Comparison of ENCODE assay signal across 1 cellular context in the genomic region with DNA sequence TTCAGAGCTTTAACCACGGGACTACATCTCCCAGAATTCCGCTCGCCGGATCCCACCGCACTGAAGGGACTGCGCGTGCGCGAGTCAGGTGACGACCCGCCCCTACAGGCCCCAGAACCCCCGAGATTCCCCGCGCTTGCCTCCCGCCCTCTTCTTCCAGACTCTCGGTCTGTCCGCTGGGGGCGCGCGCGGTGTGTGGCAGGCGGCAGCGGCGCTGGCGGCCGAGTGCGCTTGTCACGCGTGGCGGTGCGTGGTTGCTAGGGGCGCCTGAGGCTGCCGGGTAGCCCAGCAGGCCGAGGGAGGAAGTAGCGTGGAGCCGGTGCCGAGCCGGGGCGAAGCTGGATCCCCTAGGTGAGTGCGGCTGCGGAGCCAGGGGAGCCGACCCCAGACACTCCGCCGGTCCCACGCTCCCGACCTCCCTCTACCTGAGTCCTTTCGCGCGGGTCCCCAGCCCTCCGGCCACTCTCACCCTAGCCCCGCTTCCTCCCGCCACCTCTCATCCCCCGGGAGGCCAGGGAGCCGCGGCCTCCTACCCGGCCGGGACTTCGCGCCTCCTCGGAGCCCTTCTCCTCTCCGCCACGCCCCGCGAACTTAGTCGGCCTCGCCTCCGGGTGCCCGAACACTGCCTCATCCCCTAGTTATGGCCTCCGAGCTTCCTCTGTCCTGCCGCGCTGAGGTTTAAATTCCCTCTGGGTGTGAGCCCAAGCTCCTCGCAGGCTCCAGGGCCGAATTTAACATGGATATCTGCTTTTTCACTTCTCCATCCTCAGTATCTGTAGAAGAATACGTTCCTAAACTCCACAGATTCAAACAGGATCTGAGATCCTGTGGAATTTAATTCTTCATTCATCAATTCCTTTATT.
TF ChIP-seq lines count a peak whose summit lies in the region.

A gene with protein sequence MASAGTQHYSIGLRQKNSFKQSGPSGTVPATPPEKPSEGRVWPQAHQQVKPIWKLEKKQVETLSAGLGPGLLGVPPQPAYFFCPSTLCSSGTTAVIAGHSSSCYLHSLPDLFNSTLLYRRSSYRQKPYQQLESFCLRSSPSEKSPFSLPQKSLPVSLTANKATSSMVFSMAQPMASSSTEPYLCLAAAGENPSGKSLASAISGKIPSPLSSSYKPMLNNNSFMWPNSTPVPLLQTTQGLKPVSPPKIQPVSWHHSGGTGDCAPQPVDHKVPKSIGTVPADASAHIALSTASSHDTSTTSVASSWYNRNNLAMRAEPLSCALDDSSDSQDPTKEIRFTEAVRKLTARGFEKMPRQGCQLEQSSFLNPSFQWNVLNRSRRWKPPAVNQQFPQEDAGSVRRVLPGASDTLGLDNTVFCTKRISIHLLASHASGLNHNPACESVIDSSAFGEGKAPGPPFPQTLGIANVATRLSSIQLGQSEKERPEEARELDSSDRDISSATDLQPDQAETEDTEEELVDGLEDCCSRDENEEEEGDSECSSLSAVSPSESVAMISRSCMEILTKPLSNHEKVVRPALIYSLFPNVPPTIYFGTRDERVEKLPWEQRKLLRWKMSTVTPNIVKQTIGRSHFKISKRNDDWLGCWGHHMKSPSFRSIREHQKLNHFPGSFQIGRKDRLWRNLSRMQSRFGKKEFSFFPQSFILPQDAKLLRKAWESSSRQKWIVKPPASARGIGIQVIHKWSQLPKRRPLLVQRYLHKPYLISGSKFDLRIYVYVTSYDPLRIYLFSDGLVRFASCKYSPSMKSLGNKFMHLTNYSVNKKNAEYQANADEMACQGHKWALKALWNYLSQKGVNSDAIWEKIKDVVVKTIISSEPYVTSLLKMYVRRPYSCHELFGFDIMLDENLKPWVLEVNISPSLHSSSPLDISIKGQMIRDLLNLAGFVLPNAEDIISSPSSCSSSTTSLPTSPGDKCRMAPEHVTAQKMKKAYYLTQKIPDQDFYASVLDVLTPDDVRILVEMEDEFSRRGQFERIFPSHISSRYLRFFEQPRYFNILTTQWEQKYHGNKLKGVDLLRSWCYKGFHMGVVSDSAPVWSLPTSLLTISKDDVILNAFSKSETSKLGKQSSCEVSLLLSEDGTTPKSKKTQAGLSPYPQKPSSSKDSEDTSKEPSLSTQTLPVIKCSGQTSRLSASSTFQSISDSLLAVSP (plus strand): TSS at position 149 of the 863 bp plus-strand sequence. CDS start 26,842 bp downstream, outside the sequence.

TF ChIP-seq in K562, 482 proteins besides CTCF, POLR2A, EP300 and RAD21 (continued from another document and continues in another):
- TF ChIP-seq, protein P1, sequence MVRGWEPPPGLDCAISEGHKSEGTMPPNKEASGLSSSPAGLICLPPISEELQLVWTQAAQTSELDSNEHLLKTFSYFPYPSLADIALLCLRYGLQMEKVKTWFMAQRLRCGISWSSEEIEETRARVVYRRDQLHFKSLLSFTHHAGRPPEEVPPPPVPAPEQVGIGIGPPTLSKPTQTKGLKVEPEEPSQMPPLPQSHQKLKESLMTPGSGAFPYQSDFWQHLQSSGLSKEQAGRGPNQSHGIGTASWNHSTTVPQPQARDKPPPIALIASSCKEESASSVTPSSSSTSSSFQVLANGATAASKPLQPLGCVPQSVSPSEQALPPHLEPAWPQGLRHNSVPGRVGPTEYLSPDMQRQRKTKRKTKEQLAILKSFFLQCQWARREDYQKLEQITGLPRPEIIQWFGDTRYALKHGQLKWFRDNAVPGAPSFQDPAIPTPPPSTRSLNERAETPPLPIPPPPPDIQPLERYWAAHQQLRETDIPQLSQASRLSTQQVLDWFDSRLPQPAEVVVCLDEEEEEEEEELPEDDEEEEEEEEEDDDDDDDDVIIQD (CRISPR knock-in tag; IDR thresholded peaks at IDR 0.05): no peak
- TF ChIP-seq ZNF695 (CRISPR knock-in tag; IDR thresholded peaks at IDR 0.05) (no peak), BMI1 (IDR thresholded peaks at IDR 0.05; ENCODE audit: low read length) (no peak), HDAC8 (tag; IDR thresholded peaks at IDR 0.05) (no peak), MCM5 (IDR thresholded peaks at IDR 0.05; ENCODE audit: low read depth) (no peak), KAT8 (IDR thresholded peaks at IDR 0.05; ENCODE audit: low read depth) (no peak), ZNF212 (CRISPR knock-in tag; IDR thresholded peaks at IDR 0.05) (no peak), ZZZ3 (IDR thresholded peaks at IDR 0.05) (no peak), TARDBP (IDR thresholded peaks at IDR 0.05) (peak; percentile 91), ZNF239 (CRISPR knock-in tag; IDR thresholded peaks at IDR 0.05) (no peak), LCOR (CRISPR knock-in tag; IDR thresholded peaks at IDR 0.05) (0 out of 2 replicates have a peak, but pooled peaks have one; percentile 53), ZFPM2 (CRISPR knock-in tag; IDR thresholded peaks at IDR 0.05) (no peak), ZNF589 (CRISPR knock-in tag; IDR thresholded peaks at IDR 0.05; ENCODE audit: low read depth) (no peak), ZNF224 (CRISPR knock-in tag; IDR thresholded peaks at IDR 0.05) (no peak), TOE1 (IDR thresholded peaks at IDR 0.05; ENCODE audit: borderline replicate concordance) (no peak), TOE1 (CRISPR knock-in tag; IDR thresholded peaks at IDR 0.05; ENCODE audit: borderline replicate concordance, low read depth) (no peak), SNRNP70 (optimal IDR thresholded peaks at IDR 0.05; ENCODE audit: low read depth, low read length) (no peak), STAG1 (CRISPR knock-in tag; IDR thresholded peaks at IDR 0.05; ENCODE audit: borderline replicate concordance) (no peak), HNRNPH1 (optimal IDR thresholded peaks at IDR 0.05; ENCODE audit: low read depth, low read length) (no peak), FOXM1 (IDR thresholded peaks at IDR 0.05; ENCODE audit: low read depth) (no peak), FOXM1 (CRISPR knock-in tag; IDR thresholded peaks at IDR 0.05; ENCODE audit: low read depth) (no peak), ZNF347 (CRISPR knock-in tag; IDR thresholded peaks at IDR 0.05; ENCODE audit: low read depth) (no peak), PCBP1 (IDR thresholded peaks at IDR 0.05; ENCODE audit: low read depth, low read length, poor library complexity, severe bottlenecking) (no peak), RHOXF2B (CRISPR knock-in tag; conservative IDR thresholded peaks at IDR 0.05) (no peak), CTBP1 (IDR thresholded peaks at IDR 0.05; ENCODE audit: borderline replicate concordance) (peak; percentile 75; the same call in 1 of the 2 replicates), TRIM28 (IDR thresholded peaks at IDR 0.05) (no peak), SREBF1 (IDR thresholded peaks at IDR 0.05; ENCODE audit: borderline replicate concordance, low read depth, low read length) (no peak), FOXA3 (CRISPR knock-in tag; conservative IDR thresholded peaks at IDR 0.05 in 1 of 2, IDR thresholded peaks at IDR 0.05 in 1 of 2) (0 out of 4 replicates have a peak, but pooled peaks of 1 of the 2 experiments have one; percentile 43), SIX5 (IDR thresholded peaks at IDR 0.05; ENCODE audit: borderline replicate concordance in 1 of 2, insufficient read depth in 1 of 2, low read depth in 1 of 2, low read length in 2 of 2) (peak; percentile 51 to 54; a peak in 2 of 4 replicates), BCL6 (CRISPR knock-in tag; IDR thresholded peaks at IDR 0.05) (no peak), C11orf30 (IDR thresholded peaks at IDR 0.05; ENCODE audit: low read depth) (no peak), ZNF436 (CRISPR knock-in tag; IDR thresholded peaks at IDR 0.05) (no peak), TAF9B (IDR thresholded peaks at IDR 0.05; ENCODE audit: partially characterized antibody) (no peak), ARNT (IDR thresholded peaks at IDR 0.05) (no peak)
- TF ChIP-seq, protein P2, sequence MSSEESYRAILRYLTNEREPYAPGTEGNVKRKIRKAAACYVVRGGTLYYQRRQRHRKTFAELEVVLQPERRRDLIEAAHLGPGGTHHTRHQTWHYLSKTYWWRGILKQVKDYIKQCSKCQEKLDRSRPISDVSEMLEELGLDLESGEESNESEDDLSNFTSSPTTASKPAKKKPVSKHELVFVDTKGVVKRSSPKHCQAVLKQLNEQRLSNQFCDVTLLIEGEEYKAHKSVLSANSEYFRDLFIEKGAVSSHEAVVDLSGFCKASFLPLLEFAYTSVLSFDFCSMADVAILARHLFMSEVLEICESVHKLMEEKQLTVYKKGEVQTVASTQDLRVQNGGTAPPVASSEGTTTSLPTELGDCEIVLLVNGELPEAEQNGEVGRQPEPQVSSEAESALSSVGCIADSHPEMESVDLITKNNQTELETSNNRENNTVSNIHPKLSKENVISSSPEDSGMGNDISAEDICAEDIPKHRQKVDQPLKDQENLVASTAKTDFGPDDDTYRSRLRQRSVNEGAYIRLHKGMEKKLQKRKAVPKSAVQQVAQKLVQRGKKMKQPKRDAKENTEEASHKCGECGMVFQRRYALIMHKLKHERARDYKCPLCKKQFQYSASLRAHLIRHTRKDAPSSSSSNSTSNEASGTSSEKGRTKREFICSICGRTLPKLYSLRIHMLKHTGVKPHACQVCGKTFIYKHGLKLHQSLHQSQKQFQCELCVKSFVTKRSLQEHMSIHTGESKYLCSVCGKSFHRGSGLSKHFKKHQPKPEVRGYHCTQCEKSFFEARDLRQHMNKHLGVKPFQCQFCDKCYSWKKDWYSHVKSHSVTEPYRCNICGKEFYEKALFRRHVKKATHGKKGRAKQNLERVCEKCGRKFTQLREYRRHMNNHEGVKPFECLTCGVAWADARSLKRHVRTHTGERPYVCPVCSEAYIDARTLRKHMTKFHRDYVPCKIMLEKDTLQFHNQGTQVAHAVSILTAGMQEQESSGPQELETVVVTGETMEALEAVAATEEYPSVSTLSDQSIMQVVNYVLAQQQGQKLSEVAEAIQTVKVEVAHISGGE (CRISPR knock-in tag; IDR thresholded peaks at IDR 0.05): 0 out of 6 replicates have a peak, but pooled peaks of 1 of the 3 experiments have one; percentile 7
- TF ChIP-seq, protein P3, sequence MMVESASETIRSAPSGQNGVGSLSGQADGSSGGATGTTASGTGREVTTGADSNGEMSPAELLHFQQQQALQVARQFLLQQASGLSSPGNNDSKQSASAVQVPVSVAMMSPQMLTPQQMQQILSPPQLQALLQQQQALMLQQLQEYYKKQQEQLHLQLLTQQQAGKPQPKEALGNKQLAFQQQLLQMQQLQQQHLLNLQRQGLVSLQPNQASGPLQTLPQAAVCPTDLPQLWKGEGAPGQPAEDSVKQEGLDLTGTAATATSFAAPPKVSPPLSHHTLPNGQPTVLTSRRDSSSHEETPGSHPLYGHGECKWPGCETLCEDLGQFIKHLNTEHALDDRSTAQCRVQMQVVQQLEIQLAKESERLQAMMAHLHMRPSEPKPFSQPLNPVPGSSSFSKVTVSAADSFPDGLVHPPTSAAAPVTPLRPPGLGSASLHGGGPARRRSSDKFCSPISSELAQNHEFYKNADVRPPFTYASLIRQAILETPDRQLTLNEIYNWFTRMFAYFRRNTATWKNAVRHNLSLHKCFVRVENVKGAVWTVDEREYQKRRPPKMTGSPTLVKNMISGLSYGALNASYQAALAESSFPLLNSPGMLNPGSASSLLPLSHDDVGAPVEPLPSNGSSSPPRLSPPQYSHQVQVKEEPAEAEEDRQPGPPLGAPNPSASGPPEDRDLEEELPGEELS (CRISPR knock-in tag; IDR thresholded peaks at IDR 0.05; ENCODE audit: borderline replicate concordance): no peak
- TF ChIP-seq, protein P4, sequence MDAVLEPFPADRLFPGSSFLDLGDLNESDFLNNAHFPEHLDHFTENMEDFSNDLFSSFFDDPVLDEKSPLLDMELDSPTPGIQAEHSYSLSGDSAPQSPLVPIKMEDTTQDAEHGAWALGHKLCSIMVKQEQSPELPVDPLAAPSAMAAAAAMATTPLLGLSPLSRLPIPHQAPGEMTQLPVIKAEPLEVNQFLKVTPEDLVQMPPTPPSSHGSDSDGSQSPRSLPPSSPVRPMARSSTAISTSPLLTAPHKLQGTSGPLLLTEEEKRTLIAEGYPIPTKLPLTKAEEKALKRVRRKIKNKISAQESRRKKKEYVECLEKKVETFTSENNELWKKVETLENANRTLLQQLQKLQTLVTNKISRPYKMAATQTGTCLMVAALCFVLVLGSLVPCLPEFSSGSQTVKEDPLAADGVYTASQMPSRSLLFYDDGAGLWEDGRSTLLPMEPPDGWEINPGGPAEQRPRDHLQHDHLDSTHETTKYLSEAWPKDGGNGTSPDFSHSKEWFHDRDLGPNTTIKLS (IDR thresholded peaks at IDR 0.05; ENCODE audit: borderline replicate concordance, low read depth): 0 out of 2 replicates have a peak, but pooled peaks have one; percentile 41
- TF ChIP-seq, protein P5, sequence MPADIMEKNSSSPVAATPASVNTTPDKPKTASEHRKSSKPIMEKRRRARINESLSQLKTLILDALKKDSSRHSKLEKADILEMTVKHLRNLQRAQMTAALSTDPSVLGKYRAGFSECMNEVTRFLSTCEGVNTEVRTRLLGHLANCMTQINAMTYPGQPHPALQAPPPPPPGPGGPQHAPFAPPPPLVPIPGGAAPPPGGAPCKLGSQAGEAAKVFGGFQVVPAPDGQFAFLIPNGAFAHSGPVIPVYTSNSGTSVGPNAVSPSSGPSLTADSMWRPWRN (IDR thresholded peaks at IDR 0.05; ENCODE audit: low read depth): no peak
- TF ChIP-seq, protein P6, sequence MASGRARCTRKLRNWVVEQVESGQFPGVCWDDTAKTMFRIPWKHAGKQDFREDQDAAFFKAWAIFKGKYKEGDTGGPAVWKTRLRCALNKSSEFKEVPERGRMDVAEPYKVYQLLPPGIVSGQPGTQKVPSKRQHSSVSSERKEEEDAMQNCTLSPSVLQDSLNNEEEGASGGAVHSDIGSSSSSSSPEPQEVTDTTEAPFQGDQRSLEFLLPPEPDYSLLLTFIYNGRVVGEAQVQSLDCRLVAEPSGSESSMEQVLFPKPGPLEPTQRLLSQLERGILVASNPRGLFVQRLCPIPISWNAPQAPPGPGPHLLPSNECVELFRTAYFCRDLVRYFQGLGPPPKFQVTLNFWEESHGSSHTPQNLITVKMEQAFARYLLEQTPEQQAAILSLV (tag; IDR thresholded peaks at IDR 0.05): no peak
- TF ChIP-seq, protein P7, sequence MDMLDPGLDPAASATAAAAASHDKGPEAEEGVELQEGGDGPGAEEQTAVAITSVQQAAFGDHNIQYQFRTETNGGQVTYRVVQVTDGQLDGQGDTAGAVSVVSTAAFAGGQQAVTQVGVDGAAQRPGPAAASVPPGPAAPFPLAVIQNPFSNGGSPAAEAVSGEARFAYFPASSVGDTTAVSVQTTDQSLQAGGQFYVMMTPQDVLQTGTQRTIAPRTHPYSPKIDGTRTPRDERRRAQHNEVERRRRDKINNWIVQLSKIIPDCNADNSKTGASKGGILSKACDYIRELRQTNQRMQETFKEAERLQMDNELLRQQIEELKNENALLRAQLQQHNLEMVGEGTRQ (CRISPR knock-in tag; IDR thresholded peaks at IDR 0.05): peak; percentile 86
- TF ChIP-seq, protein P8, sequence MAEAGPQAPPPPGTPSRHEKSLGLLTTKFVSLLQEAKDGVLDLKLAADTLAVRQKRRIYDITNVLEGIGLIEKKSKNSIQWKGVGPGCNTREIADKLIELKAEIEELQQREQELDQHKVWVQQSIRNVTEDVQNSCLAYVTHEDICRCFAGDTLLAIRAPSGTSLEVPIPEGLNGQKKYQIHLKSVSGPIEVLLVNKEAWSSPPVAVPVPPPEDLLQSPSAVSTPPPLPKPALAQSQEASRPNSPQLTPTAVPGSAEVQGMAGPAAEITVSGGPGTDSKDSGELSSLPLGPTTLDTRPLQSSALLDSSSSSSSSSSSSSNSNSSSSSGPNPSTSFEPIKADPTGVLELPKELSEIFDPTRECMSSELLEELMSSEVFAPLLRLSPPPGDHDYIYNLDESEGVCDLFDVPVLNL (CRISPR knock-in tag; IDR thresholded peaks at IDR 0.05; ENCODE audit: low read depth): 0 out of 2 replicates have a peak, but pooled peaks have one; percentile 79
